12 cellular contexts compared by ENCODE assay signal in the genomic region with DNA sequence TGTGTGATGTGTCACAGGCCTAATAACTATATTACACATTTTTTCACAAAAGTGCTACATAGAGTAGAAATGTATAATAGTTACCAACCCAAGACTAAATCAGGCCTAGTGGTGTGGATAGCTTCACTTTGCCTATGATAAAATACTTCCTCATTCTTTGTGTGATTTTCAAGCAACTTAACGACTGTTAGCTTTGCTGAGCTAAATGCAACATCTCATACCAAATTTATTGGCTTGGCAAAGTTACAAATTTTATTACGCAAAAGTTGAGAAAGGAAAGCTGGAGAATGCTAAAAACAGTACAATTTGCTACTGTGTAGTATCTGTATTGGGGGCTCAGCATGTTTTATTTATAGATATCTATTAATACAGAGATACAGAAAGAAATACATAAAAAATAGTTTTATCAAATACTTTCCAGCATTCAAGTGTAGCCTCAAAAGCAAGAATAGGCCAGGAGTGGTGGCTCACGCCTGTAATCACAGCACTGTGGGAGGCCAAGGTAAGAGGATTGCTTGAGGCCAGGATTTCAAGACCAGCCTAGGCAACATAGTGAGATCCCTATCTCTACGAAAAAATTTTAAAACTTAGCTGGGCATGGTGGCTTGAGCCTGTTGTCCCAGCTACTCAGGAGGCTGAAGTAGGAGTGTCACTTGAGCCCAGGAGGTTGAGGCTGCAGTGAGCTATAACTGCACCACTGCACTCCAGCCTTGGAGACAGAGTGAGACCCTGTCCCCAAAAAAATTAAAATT. TPM values are rescaled to one million over a fixed set of nuclear protein-coding genes. Genes with fewer than 3 reads are reported as not detected.
DNase-seq lines count a peak whose midpoint lies in the region; TF ChIP-seq lines count a peak whose summit lies in the region.
"Had no signal": no experiment of that assay in that cellular context is flagged by ENCODE, and none has a peak within 500 bp of the region (broad histone marks: within the 10 kb centered on the region; RNA-seq: fewer than 3 reads in every experiment).

No MANE protein-coding gene starts in this region.

- DNase-seq in GM04503 (ENCODE audit: low read depth) (peak; percentile 79), NOMO-1 (lab: John Stamatoyannopoulos, UW; ENCODE audit: unreplicated experiment in 2 of 2) (peak; percentile 78 to 89), fibroblast of mammary gland (ENCODE audit: low read depth) (peak; percentile 38), testis (peak; percentile 49), amniotic stem cell (lab: John Stamatoyannopoulos, UW) (no peak), GM19240 (ENCODE audit: insufficient read length, low spot score) (no peak)
- DNase-seq in stimulated activated naive CD4-positive, alpha-beta T cell treated with Interleukin-2 at 50 U/mL for 16 hours (lab: John Stamatoyannopoulos, UW): no peak
- DNase-seq: activated CD8-positive, alpha-beta T cell treated with anti-CD3 and anti-CD28 coated beads, Interleukin-2, amount 10 ng/mL, durations not matched to agents 7 days and 5 days; activated effector memory CD4-positive, alpha-beta T cell treated with Interleukin-2 at 50 U/mL for 16 hours; NCI-H1417 treated with DMSO at 0.1 percent for 48 hours; stimulated activated naive CD8-positive, alpha-beta T cell treated with anti-CD3 and anti-CD28 coated beads, Interleukin-15, Interleukin-2, amounts not matched to agents 100 U/mL and 50 U/mL, for 24 hours; T1000 had no signal

- TF ChIP-seq CTCF in fibroblast of mammary gland (conservative IDR thresholded peaks at IDR 0.05; ENCODE audit: control insufficient read depth, insufficient read depth, low read depth, low read length) (no peak), testis (IDR thresholded peaks at IDR 0.05) (no peak)

- no peaks in the 10 kb centered on the region for H3K27me3 ChIP-seq in testis

- peaks cover 4% of the 10 kb centered on the region for H3K4me1 ChIP-seq in testis

- 59 to 68% methylated on average over 4 of the region's 4 CpGs for WGBS in testis, 2 donors

- no peak for TF ChIP-seq POLR2A in testis (IDR thresholded peaks at IDR 0.05)

- H3K4me3 ChIP-seq in fibroblast of mammary gland (ENCODE audit: control insufficient read depth, low read depth, low read length): no peak overlapping the region
- no peak overlapping the region for H3K4me3 ChIP-seq in testis

- peak overlapping the region in 1 of 2 donors; percentile 68 for H3K27ac ChIP-seq in testis

- no peaks in the 10 kb centered on the region for H3K9me3 ChIP-seq in testis

- intact Hi-C loops in testis (cut with DNase I; ENCODE audit: low total_unique reads): no loop called here

- H3K36me3 ChIP-seq in testis (ENCODE audit: low read depth, missing control alignments): no peaks in the 10 kb centered on the region

RNA-seq across cellular contexts. Expression of a gene that starts 3.6 kb away (rescaled TPM):
- total RNA-seq in testis: 10 to 100 TPM; 12.8 to 18.4 TPM
- polyA plus RNA-seq in testis (ENCODE audit: insufficient read depth, low read depth, low replicate concordance): 6.4 TPM
- total RNA-seq: activated CD8-positive, alpha-beta T cell treated with anti-CD3 and anti-CD28 coated beads, Interleukin-2, amount 10 ng/mL, durations not matched to agents 7 days and 5 days had no signal

Comparison
In these comparisons a context has a peak if more than half of its experiments do, and no peak if none do; other contexts are left out.
1. DNase-seq: peak in GM04503 (single experiment), NOMO-1 (2 of 2), fibroblast of mammary gland (single experiment) and testis (single experiment); none in amniotic stem cell (single experiment), stimulated activated naive CD4-positive, alpha-beta T cell treated with Interleukin-2 at 50 U/mL for 16 hours (single experiment) and GM19240 (single experiment).